15 cellular contexts compared by ENCODE assay signal in genomic region chr4:78765607-78766006, GRCh38.
"Had no signal": no experiment of that assay in that cellular context is flagged by ENCODE, and none has a peak within 500 bp of the region (broad histone marks: within the 10 kb centered on the region; RNA-seq: fewer than 3 reads in every experiment).

No MANE protein-coding gene starts in this region.

- H3K27ac Mint-ChIP-seq: activated naive CD4-positive, alpha-beta T cell treated with anti-CD3 and anti-CD28 coated beads, Interleukin-2, amount 10 ng/mL, durations not matched to agents 7 days and 5 days; natural killer cell treated with Interleukin-12 subunit alpha and Interleukin-12 subunit beta and Interleukin-15 and Interleukin-18, amount 100 ng/mL, for 72 hours had no signal

- H3K4me3 ChIP-seq: gastroesophageal sphincter, heart right ventricle, psoas muscle, right lobe of liver, spleen, stomach, testis, upper lobe of left lung had no signal

- H3K9me3 ChIP-seq: gastroesophageal sphincter, heart right ventricle, psoas muscle, right lobe of liver, spleen, stomach, testis, upper lobe of left lung had no signal

- FAIRE-seq: colon, islet of Langerhans had no signal

- H3K27me3 ChIP-seq: gastroesophageal sphincter, heart right ventricle, right lobe of liver, spleen, stomach, testis, upper lobe of left lung had no signal

- H3K9me3 Mint-ChIP-seq: activated naive CD4-positive, alpha-beta T cell treated with anti-CD3 and anti-CD28 coated beads, Interleukin-2, amount 10 ng/mL, durations not matched to agents 7 days and 5 days; natural killer cell treated with Interleukin-12 subunit alpha and Interleukin-12 subunit beta and Interleukin-15 and Interleukin-18, amount 100 ng/mL, for 72 hours had no signal

- DNase-seq: activated CD4-positive, alpha-beta T cell treated with anti-CD3 and anti-CD28 coated beads for 1 hour; activated CD4-positive, alpha-beta T cell treated with anti-CD3 and anti-CD28 coated beads, Interleukin-2, amount 50 U/mL, for 4 hours; activated naive CD4-positive, alpha-beta T cell treated with anti-CD3 and anti-CD28 coated beads, Interleukin-2, amount 10 ng/mL, durations not matched to agents 7 days and 5 days; heart right ventricle; mammary epithelial cell; psoas muscle; right lobe of liver; spleen; stomach; testis; upper lobe of left lung had no signal

- H3K27ac ChIP-seq: heart right ventricle, psoas muscle, right lobe of liver, stomach, testis, upper lobe of left lung had no signal

- H3K36me3 Mint-ChIP-seq: activated naive CD4-positive, alpha-beta T cell treated with anti-CD3 and anti-CD28 coated beads, Interleukin-2, amount 10 ng/mL, durations not matched to agents 7 days and 5 days; natural killer cell treated with Interleukin-12 subunit alpha and Interleukin-12 subunit beta and Interleukin-15 and Interleukin-18, amount 100 ng/mL, for 72 hours had no signal

- H3K4me1 ChIP-seq: psoas muscle, right lobe of liver, stomach, testis had no signal

- H3K4me3 Mint-ChIP-seq: activated naive CD4-positive, alpha-beta T cell treated with anti-CD3 and anti-CD28 coated beads, Interleukin-2, amount 10 ng/mL, durations not matched to agents 7 days and 5 days; natural killer cell treated with Interleukin-12 subunit alpha and Interleukin-12 subunit beta and Interleukin-15 and Interleukin-18, amount 100 ng/mL, for 72 hours had no signal

- H3K36me3 ChIP-seq: gastroesophageal sphincter, heart right ventricle, right lobe of liver, spleen, stomach, upper lobe of left lung had no signal
